8 cellular contexts compared by ENCODE assay signal in genomic region chr4:153467897-153468262, GRCh38. TPM values are rescaled to one million over a fixed set of nuclear protein-coding genes. Genes with fewer than 3 reads are reported as not detected.
A peak's percentile ranks its signal among the peaks of the same experiment; 100 is the strongest.
DNase-seq lines count a peak whose midpoint lies in the region; TF ChIP-seq lines count a peak whose summit lies in the region.

No MANE protein-coding gene starts in this region.

- peaks cover 40 to 54% (median 51%) of the 10 kb centered on the region in 3 donors for H3K4me1 Mint-ChIP-seq in IgD-negative memory B cell

- DNase-seq in AG04449 (ENCODE audit: low read depth, low spot score) (no peak), astrocyte of the hippocampus (ENCODE audit: low read depth, low spot score) (peak; percentile 31), WERI-Rb-1 (no peak), NCI-H524 treated with DMSO at 0.1 percent for 48 hours (lab: John Stamatoyannopoulos, UW) (no peak), GM20000 (ENCODE audit: low spot score) (no peak)
- no peak for DNase-seq in stimulated activated CD4-positive, alpha-beta T cell treated with anti-CD3 and anti-CD28 coated beads, Interleukin-4, amount 100 ng/mL, for 4 hours

- POLR2A ChIA-PET in AG04449 (lab: Yijun Ruan, JAX), result no interaction called here

- no peaks in the 10 kb centered on the region for H3K9me3 Mint-ChIP-seq in IgD-negative memory B cell

- TF ChIP-seq CTCF in AG04449 (IDR thresholded peaks at IDR 0.05; ENCODE audit: insufficient read depth, low read length, missing control alignments) (no peak), WERI-Rb-1 (IDR thresholded peaks at IDR 0.05; ENCODE audit: low read depth, low read length) (no peak), GM20000 (IDR thresholded peaks at IDR 0.05; ENCODE audit: extremely low read depth, missing control alignments) (no peak)

- H3K9me3 ChIP-seq in mononuclear cell (ENCODE audit: low read depth, low read length), result no peaks in the 10 kb centered on the region
- no peaks in the 10 kb centered on the region for H3K9me3 ChIP-seq in WERI-Rb-1 (ENCODE audit: severe bottlenecking)

- H3K27ac Mint-ChIP-seq in IgD-negative memory B cell, result peak overlapping the region; percentile 94 to 99 (median 96)

- CTCF ChIA-PET in AG04449 (lab: Yijun Ruan, JAX), result interaction anchor here (0.8 to 3.3 kb wide), 8 partner anchors 11 to 125 kb away, joined by 3 to 20 read pairs (median 3); no protein-coding TSS in a partner anchor

- no peak overlapping the region for H3K27ac ChIP-seq in WERI-Rb-1

- H3K4me3 Mint-ChIP-seq in IgD-negative memory B cell, result peak overlapping the region; percentile 94 to 99 (median 97)

- H3K4me3 ChIP-seq in AG04449 (ENCODE audit: low read depth, low read length) (peak overlapping the region; percentile 80), mononuclear cell (ENCODE audit: low read length) (peak overlapping the region; percentile 93), WERI-Rb-1 (ENCODE audit: low read depth, low read length) (no peak overlapping the region)

- peaks cover 62% of the 10 kb centered on the region for H3K4me1 ChIP-seq in mononuclear cell (ENCODE audit: insufficient read depth, low read length)

- H3K36me3 ChIP-seq in WERI-Rb-1, result no peaks in the 10 kb centered on the region

- peaks cover 5% of the 10 kb centered on the region for H3K36me3 Mint-ChIP-seq in IgD-negative memory B cell

- peaks cover 1% of the 10 kb centered on the region for H3K27me3 Mint-ChIP-seq in IgD-negative memory B cell

- H3K27me3 ChIP-seq in mononuclear cell (ENCODE audit: insufficient read depth, low read length) (no peaks in the 10 kb centered on the region), WERI-Rb-1 (ENCODE audit: insufficient read depth, low read depth, severe bottlenecking) (peaks cover 72% of the 10 kb centered on the region)

RNA-seq across cellular contexts. Expression of gene TMEM131L, which starts 1.7 kb away (rescaled TPM):
- 48.4 TPM for polyA plus RNA-seq in IgD-negative memory B cell
- total RNA-seq in mononuclear cell, result 143 TPM
